Comparison of ENCODE assay signal across 29 cellular contexts in genomic region chr1:229121845-229122436, GRCh38.
DNase-seq lines count a peak whose midpoint lies in the region; ATAC-seq, FAIRE-seq and TF ChIP-seq lines count a peak whose summit lies in the region.
"Had no signal": no experiment of that assay in that cellular context is flagged by ENCODE, and none has a peak within 500 bp of the region (broad histone marks: within the 10 kb centered on the region; RNA-seq: fewer than 3 reads in every experiment).

No MANE protein-coding gene starts in this region.

- no peak overlapping the region for H3K4me3 ChIP-seq in K562
- H3K4me3 ChIP-seq in sigmoid colon: no peak overlapping the region
- H3K4me3 ChIP-seq: GM23248, mucosa of descending colon, suprapubic skin, uterus had no signal

- 2% methylated on average over 11 of the region's 11 CpGs for WGBS in K562 (ENCODE audit: insufficient coverage, low coverage, missing lambda C conversion rate)
- 79 to 91% methylated on average over 11 of the region's 11 CpGs for WGBS in sigmoid colon, 2 donors

- H4K20me1 ChIP-seq in K562 (replicated peaks; ENCODE audit: control insufficient read depth, insufficient read depth, low read length): no peaks in the 10 kb centered on the region

- no peak for TF ChIP-seq RAD21 in K562 (CRISPR knock-in tag; conservative IDR thresholded peaks at IDR 0.05 in 1 of 2, IDR thresholded peaks at IDR 0.05 in 1 of 2)

- H3K4me2 ChIP-seq in K562 (ENCODE audit: insufficient read depth, low read length): peak overlapping the region; percentile 20; the same call in 1 of the 2 replicates

- no peaks in the 10 kb centered on the region for H3K9me1 ChIP-seq in K562 (ENCODE audit: control insufficient read depth, insufficient read depth, low read length)

- TF ChIP-seq POLR2A in K562 (conservative IDR thresholded peaks at IDR 0.05) (no peak), sigmoid colon (IDR thresholded peaks at IDR 0.05) (no peak)

- H3K9me3 ChIP-seq in K562 (replicated peaks; ENCODE audit: control insufficient read depth, insufficient read depth, low read depth, low read length) (no peaks in the 10 kb centered on the region), sigmoid colon (no peaks in the 10 kb centered on the region)
- H3K9me3 ChIP-seq: mucosa of descending colon, suprapubic skin, uterus had no signal

- no peak overlapping the region for H3K27ac ChIP-seq in K562 (ENCODE audit: extremely low read depth, low read depth, low read length)
- H3K27ac ChIP-seq in sigmoid colon: peak overlapping the region in 3 of 4 donors; percentile 33 to 86 (median 33)
- H3K27ac ChIP-seq: GM23248, parathyroid adenoma, suprapubic skin, uterus, VCaP had no signal

- no peak overlapping the region for H3K9ac ChIP-seq in K562 (ENCODE audit: insufficient read depth in 1 of 2, low read depth in 2 of 2, low read length in 2 of 2)
- H3K9ac ChIP-seq: GM23248, parathyroid adenoma had no signal

- intact Hi-C loops in K562 (cut with micrococcal nuclease): no loop called here
- intact Hi-C loops in sigmoid colon (cut with DNase I): loop anchor here (5.0 kb wide), 1 partner anchor 80 kb away; no protein-coding TSS in a partner anchor

- CTCF ChIA-PET in K562 (lab: Yijun Ruan, JAX; ENCODE audit: low intra/inter-chr PET ratio): no interaction called here

- H3K36me3 ChIP-seq in K562 (ENCODE audit: control insufficient read depth, insufficient read depth, low read length): no peaks in the 10 kb centered on the region
- H3K36me3 ChIP-seq in sigmoid colon: no peaks in the 10 kb centered on the region
- H3K36me3 ChIP-seq: suprapubic skin, uterus had no signal

- DNase-seq in ELF-1 (ENCODE audit: low read depth, low spot score) (peak; percentile 35), NCI-H1048 (lab: John Stamatoyannopoulos, UW) (peak; percentile 29), K562 (ENCODE audit: extremely low read depth in 1 of 4, low spot score in 3 of 4) (peak in 1 of 4 experiments; percentile 43), sigmoid colon (peak; percentile 84), ecto neural progenitor cell (ENCODE audit: low spot score) (no peak)
- DNase-seq: activated CD4-positive, alpha-beta T cell treated with anti-CD3 and anti-CD28 coated beads, Interleukin-2, amount 10 ng/mL, durations not matched to agents 24 days and 14 days; activated gamma-delta T cell treated with Interleukin-2 at 50 U/mL for 16 hours; activated T-cell treated with anti-CD3 and anti-CD28 coated beads, Interleukin-2, amount 50 U/mL, for 4 hours; CD4-positive, alpha-beta T cell; EL; GM23248; HFFc6; islet precursor cell; mucosa of descending colon; NCI-H1105 treated with DMSO at 0.1 percent for 48 hours; NCI-H2081 treated with DMSO at 0.1 percent for 48 hours; right cardiac atrium; SHP77; stimulated activated CD4-positive, alpha-beta T cell treated with anti-CD3 and anti-CD28 coated beads, Interleukin-12 subunit alpha, Interleukin-12 subunit beta, amount 100 ng/mL, for 4 hours; stimulated activated CD4-positive, alpha-beta T cell treated with anti-CD3 and anti-CD28 coated beads, Interleukin-4, amount 100 ng/mL, for 1 hour; uterus had no signal

- H3K79me2 ChIP-seq in K562 (ENCODE audit: control insufficient read depth, insufficient read depth, low read length): no peaks in the 10 kb centered on the region
- H3K79me2 ChIP-seq: parathyroid adenoma had no signal

- in situ Hi-C loops in K562 (cut with MboI): no loop called here

- H3K27me3 ChIP-seq in K562 (ENCODE audit: control insufficient read depth in 2 of 2, insufficient read depth in 2 of 2, low read length in 2 of 2) (peaks cover 12 to 60% of the 10 kb centered on the region in 2 experiments), sigmoid colon (no peaks in the 10 kb centered on the region)
- H3K27me3 ChIP-seq: suprapubic skin, uterus had no signal

- no peak for TF ChIP-seq CTCF in K562 (IDR thresholded peaks at IDR 0.05 in 2 of 3, conservative IDR thresholded peaks at IDR 0.05 in 1 of 3; ENCODE audit: insufficient read depth in 2 of 3, low read depth in 1 of 3, low read length in 3 of 3)
- no peak for TF ChIP-seq CTCF in sigmoid colon (IDR thresholded peaks at IDR 0.05)

- H2AFZ ChIP-seq in K562 (ENCODE audit: low read depth, low read length): 0 out of 2 replicates have a peak overlapping the region, but pooled peaks have one; percentile 1
- H2AFZ ChIP-seq: GM23248, parathyroid adenoma had no signal

- ATAC-seq in K562: peak; percentile 78
- no peak for ATAC-seq in GM19455 (IDR thresholded peaks at IDR 0.05; ENCODE audit: unreplicated experiment)
- no peak for ATAC-seq in HG03520 (IDR thresholded peaks at IDR 0.05; ENCODE audit: unreplicated experiment)
- ATAC-seq: activated T-cell treated with anti-CD3 and anti-CD28 coated beads, Interleukin-2, amount 50 U/mL, for 4 hours; mucosa of descending colon; Panc1; right cardiac atrium had no signal

- H3K4me1 ChIP-seq in K562 (replicated peaks in 1 of 2; ENCODE audit: control insufficient read depth in 2 of 2, insufficient read depth in 2 of 2, low read length in 2 of 2): peaks cover 4 to 5% of the 10 kb centered on the region in 2 experiments; a peak in 2 of 5 replicates
- H3K4me1 ChIP-seq in sigmoid colon: peaks cover 0 to 46% (median 17%) of the 10 kb centered on the region in 4 donors
- H3K4me1 ChIP-seq: parathyroid adenoma had no signal

- POLR2A ChIA-PET in K562 (lab: Yijun Ruan, JAX): interaction anchor here (0.6 kb wide), 1 partner anchor 14 kb away, joined by 3 read pairs; no protein-coding TSS in a partner anchor

- no peak for TF ChIP-seq EP300 in K562 (IDR thresholded peaks at IDR 0.05; ENCODE audit: low read length)
- TF ChIP-seq EP300 in sigmoid colon (IDR thresholded peaks at IDR 0.05): no peak

- FAIRE-seq in K562 (lab: Jason Lieb, UNC): peak; percentile 89
- FAIRE-seq: endothelial cell of umbilical vein, GM12891 had no signal

- no TSS peak for BruUV-seq in K562 (replicated peaks; lab: Mats Ljungman, UMichigan)

TF ChIP-seq in K562, 482 proteins besides CTCF, POLR2A, EP300 and RAD21:
- TF ChIP-seq DDX20 (tag; IDR thresholded peaks at IDR 0.05; ENCODE audit: low read depth): no peak
- TF ChIP-seq PRDM10 (IDR thresholded peaks at IDR 0.05; ENCODE audit: partially characterized antibody): peak; percentile 35
- no peak for TF ChIP-seq RUNX1 (IDR thresholded peaks at IDR 0.05; ENCODE audit: low read depth)
- no peak for TF ChIP-seq ATF3 (IDR thresholded peaks at IDR 0.05)
- no peak for TF ChIP-seq ATF3 (CRISPR knock-in tag; conservative IDR thresholded peaks at IDR 0.05)
- TF ChIP-seq ERF (CRISPR knock-in tag; IDR thresholded peaks at IDR 0.05): no peak
- no peak for TF ChIP-seq TCFL5 (CRISPR knock-in tag; conservative IDR thresholded peaks at IDR 0.05)
- no peak for TF ChIP-seq ZNF584 (CRISPR knock-in tag; IDR thresholded peaks at IDR 0.05; ENCODE audit: low read depth)
- TF ChIP-seq ARHGAP35 (IDR thresholded peaks at IDR 0.05; ENCODE audit: partially characterized antibody): no peak
- TF ChIP-seq ZNF232 (CRISPR knock-in tag; IDR thresholded peaks at IDR 0.05): no peak
